In the genomic region with DNA sequence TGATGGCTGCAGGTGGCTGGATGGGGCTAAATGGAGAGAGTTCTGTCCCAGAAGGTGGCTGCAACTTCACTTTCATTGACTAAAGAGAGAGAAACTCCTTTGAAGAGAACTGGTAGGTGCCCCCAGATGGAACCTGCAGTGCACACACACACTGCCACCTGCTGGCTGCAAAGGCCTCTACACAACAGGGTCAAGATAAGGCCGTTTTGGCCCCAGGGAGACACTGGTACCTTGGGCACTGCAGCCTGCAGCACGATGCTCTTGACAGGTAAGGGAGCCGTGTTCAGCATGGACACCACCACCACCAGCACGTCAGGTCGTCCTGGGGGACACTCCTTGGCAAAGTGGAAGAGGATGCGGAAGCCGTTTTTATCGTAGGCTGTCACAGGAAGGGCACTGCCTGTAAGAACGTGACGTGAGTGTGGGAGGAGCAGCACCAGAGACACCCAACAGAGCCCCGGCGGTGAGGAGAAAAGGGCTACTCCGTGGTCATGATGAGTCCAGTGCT, we compare ENCODE assay signal across 8 cellular contexts. TPM values are rescaled to one million over a fixed set of nuclear protein-coding genes. Genes with fewer than 3 reads are reported as not detected.
DNase-seq lines count a peak whose midpoint lies in the region; ATAC-seq and TF ChIP-seq lines count a peak whose summit lies in the region.

No MANE protein-coding gene starts in this region.

- no peaks in the 10 kb centered on the region for H3K4me1 ChIP-seq in ascending aorta

- intact Hi-C loops in ascending aorta (cut with DNase I): loop anchor here (1.0 kb wide), 1 partner anchor 124 kb away; no protein-coding TSS in a partner anchor

- H3K27ac ChIP-seq in ascending aorta: no peak overlapping the region

- H3K27ac Mint-ChIP-seq in T-helper 1 cell treated with Interleukin-12 subunit alpha and Interleukin-12 subunit beta and Interleukin-4 antibody, amounts not matched to agents 30 μg/mL and 1 μg/mL, for 36 hours: peak overlapping the region; percentile 76

- no peaks in the 10 kb centered on the region for H3K9me3 ChIP-seq in ascending aorta

- H3K36me3 Mint-ChIP-seq in T-helper 1 cell treated with Interleukin-12 subunit alpha and Interleukin-12 subunit beta and Interleukin-4 antibody, amounts not matched to agents 30 μg/mL and 1 μg/mL, for 36 hours (ENCODE audit: low read depth): peaks cover 55% of the 10 kb centered on the region

- no peak for ATAC-seq in GM21529 (IDR thresholded peaks at IDR 0.05; ENCODE audit: unreplicated experiment)

- H3K27me3 ChIP-seq in ascending aorta: no peaks in the 10 kb centered on the region

- peak overlapping the region; percentile 41 for H3K4me3 Mint-ChIP-seq in T-helper 1 cell treated with Interleukin-12 subunit alpha and Interleukin-12 subunit beta and Interleukin-4 antibody, amounts not matched to agents 30 μg/mL and 1 μg/mL, for 36 hours

- H3K27me3 Mint-ChIP-seq in T-helper 1 cell treated with Interleukin-12 subunit alpha and Interleukin-12 subunit beta and Interleukin-4 antibody, amounts not matched to agents 30 μg/mL and 1 μg/mL, for 36 hours (ENCODE audit: low read depth): no peaks in the 10 kb centered on the region

- peak; percentile 83 for DNase-seq in DMS 273 (lab: John Stamatoyannopoulos, UW; ENCODE audit: unreplicated experiment)
- no peak for DNase-seq in DMS 273 treated with DMSO at 0.1 percent for 48 hours (lab: John Stamatoyannopoulos, UW)
- peak; percentile 12 for DNase-seq in NCI-H1048 (lab: John Stamatoyannopoulos, UW)
- no peak for DNase-seq in ascending aorta (ENCODE audit: low spot score in 2 of 2)
- peak; percentile 86 for DNase-seq in hepatic stellate cell (ENCODE audit: low spot score)
- DNase-seq in stimulated activated CD4-positive, alpha-beta T cell treated with anti-CD3 and anti-CD28 coated beads, Interleukin-12 subunit alpha, Interleukin-12 subunit beta, amount 100 ng/mL, for 24 hours (ENCODE audit: low read depth in 2 of 2): peak; percentile 39 to 41

- H3K9me3 Mint-ChIP-seq in T-helper 1 cell treated with Interleukin-12 subunit alpha and Interleukin-12 subunit beta and Interleukin-4 antibody, amounts not matched to agents 30 μg/mL and 1 μg/mL, for 36 hours: no peaks in the 10 kb centered on the region

- peak; percentile 58 to 79 (median 70) for TF ChIP-seq CTCF in ascending aorta (IDR thresholded peaks at IDR 0.05)

- H3K36me3 ChIP-seq in ascending aorta: peaks cover 88 to 95% of the 10 kb centered on the region in 2 donors

- H3K4me3 ChIP-seq in ascending aorta: no peak overlapping the region

- H3K4me1 Mint-ChIP-seq in T-helper 1 cell treated with Interleukin-12 subunit alpha and Interleukin-12 subunit beta and Interleukin-4 antibody, amounts not matched to agents 30 μg/mL and 1 μg/mL, for 36 hours (ENCODE audit: low read depth): peaks cover 21% of the 10 kb centered on the region

RNA-seq across cellular contexts. Expression of a gene that starts 22.7 kb away (rescaled TPM):
- total RNA-seq in ascending aorta: 84.6 TPM

RNA-seq across cellular contexts. Expression of a gene that starts 22.9 kb away (rescaled TPM):
- total RNA-seq in ascending aorta: 24.1 TPM

RNA-seq across cellular contexts. Expression of a gene that starts 32.3 kb away (rescaled TPM):
- total RNA-seq in ascending aorta: 32.4 TPM

RNA-seq across cellular contexts. Expression of a gene that starts 33.3 kb away (rescaled TPM):
- 38.1 TPM for total RNA-seq in ascending aorta

RNA-seq across cellular contexts. Expression of a gene that starts 50.5 kb away (rescaled TPM):
- 1.3 TPM for total RNA-seq in ascending aorta

Comparison
In these comparisons a context has a peak if more than half of its experiments do, and no peak if none do; other contexts are left out.
1. DNase-seq: peak in DMS 273 (single experiment), NCI-H1048 (single experiment), hepatic stellate cell (single experiment) and stimulated activated CD4-positive, alpha-beta T cell treated with anti-CD3 and anti-CD28 coated beads, Interleukin-12 subunit alpha, Interleukin-12 subunit beta, amount 100 ng/mL, for 24 hours (2 of 2); none in DMS 273 treated with DMSO at 0.1 percent for 48 hours (single experiment) and ascending aorta (0 of 2).